Comparison of ENCODE assay signal across 15 cellular contexts in genomic region chr3:89223188-89223587, GRCh38.
"Had no signal": no experiment of that assay in that cellular context is flagged by ENCODE, and none has a peak within 500 bp of the region (broad histone marks: within the 10 kb centered on the region; RNA-seq: fewer than 3 reads in every experiment).

No MANE protein-coding gene starts in this region.

- H3K27ac Mint-ChIP-seq: activated naive CD8-positive, alpha-beta T cell treated with anti-CD3 and anti-CD28 coated beads, Interleukin-2, amount 10 ng/mL, durations not matched to agents 7 days and 5 days; dendritic cell treated with granulocyte-macrophage colony-stimulating factor and Interleukin-4, amounts not matched to agents 40 ng/mL and 50 ng/mL, for 4 days; effector memory CD8-positive, alpha-beta T cell; naive thymus-derived CD8-positive, alpha-beta T cell had no signal

- H3K27me3 Mint-ChIP-seq: activated naive CD8-positive, alpha-beta T cell treated with anti-CD3 and anti-CD28 coated beads, Interleukin-2, amount 10 ng/mL, durations not matched to agents 7 days and 5 days; dendritic cell treated with granulocyte-macrophage colony-stimulating factor and Interleukin-4, amounts not matched to agents 40 ng/mL and 50 ng/mL, for 4 days; effector memory CD8-positive, alpha-beta T cell; naive thymus-derived CD8-positive, alpha-beta T cell had no signal

- H3K4me3 Mint-ChIP-seq: activated naive CD8-positive, alpha-beta T cell treated with anti-CD3 and anti-CD28 coated beads, Interleukin-2, amount 10 ng/mL, durations not matched to agents 7 days and 5 days; dendritic cell treated with granulocyte-macrophage colony-stimulating factor and Interleukin-4, amounts not matched to agents 40 ng/mL and 50 ng/mL, for 4 days; effector memory CD8-positive, alpha-beta T cell; naive thymus-derived CD8-positive, alpha-beta T cell had no signal

- H3K9me3 Mint-ChIP-seq: activated naive CD8-positive, alpha-beta T cell treated with anti-CD3 and anti-CD28 coated beads, Interleukin-2, amount 10 ng/mL, durations not matched to agents 7 days and 5 days had no signal

- H3K4me1 Mint-ChIP-seq: activated naive CD8-positive, alpha-beta T cell treated with anti-CD3 and anti-CD28 coated beads, Interleukin-2, amount 10 ng/mL, durations not matched to agents 7 days and 5 days; naive thymus-derived CD8-positive, alpha-beta T cell had no signal

- DNase-seq: activated CD4-positive, alpha-beta T cell treated with anti-CD3 and anti-CD28 coated beads, Interleukin-2, amount 50 U/mL, for 1 hour; activated naive CD4-positive, alpha-beta T cell; activated naive CD8-positive, alpha-beta T cell treated with anti-CD3 and anti-CD28 coated beads, Interleukin-2, amount 10 ng/mL, durations not matched to agents 7 days and 5 days; activated T-cell treated with anti-CD3 and anti-CD28 coated beads for 4 hours; anterior cingulate cortex; effector memory CD8-positive, alpha-beta T cell; foreskin melanocyte; mesenchymal stem cell; naive thymus-derived CD8-positive, alpha-beta T cell; posterior cingulate gyrus; retina; stimulated activated CD4-positive, alpha-beta T cell treated with anti-CD3 and anti-CD28 coated beads, Interleukin-2, amount 100 ng/mL, for 48 hours; stimulated activated naive CD4-positive, alpha-beta T cell; tibial artery had no signal

- H3K36me3 Mint-ChIP-seq: activated naive CD8-positive, alpha-beta T cell treated with anti-CD3 and anti-CD28 coated beads, Interleukin-2, amount 10 ng/mL, durations not matched to agents 7 days and 5 days; naive thymus-derived CD8-positive, alpha-beta T cell had no signal
